ENCODE assay signal across 12 cellular contexts in genomic region chr10:102492983-102493382, GRCh38. TPM values are rescaled to one million over a fixed set of nuclear protein-coding genes. Genes with fewer than 3 reads are reported as not detected.
A peak's percentile ranks its signal among the peaks of the same experiment; 100 is the strongest.
DNase-seq lines count a peak whose midpoint lies in the region; ATAC-seq, FAIRE-seq and TF ChIP-seq lines count a peak whose summit lies in the region.
"Had no signal": no experiment of that assay in that cellular context is flagged by ENCODE, and none has a peak within 500 bp of the region (broad histone marks: within the 10 kb centered on the region; RNA-seq: fewer than 3 reads in every experiment).

No MANE protein-coding gene starts in this region.

- TF ChIP-seq CTCF in brain (conservative IDR thresholded peaks at IDR 0.05) = no peak

- H3K4me3 ChIP-seq in stomach smooth muscle (ENCODE audit: low read length in 2 of 2) = peak overlapping the region in 1 of 2 donors; percentile 46

- peak overlapping the region; percentile 73 for H3K27ac ChIP-seq in stomach smooth muscle (ENCODE audit: low read length)

- peaks cover 27% of the 10 kb centered on the region for H3K4me1 ChIP-seq in stomach smooth muscle (ENCODE audit: control insufficient read depth, insufficient read depth, low read length)

- H3K27ac Mint-ChIP-seq in brain = peak overlapping the region; percentile 63 to 78 (median 67)
- H3K27ac Mint-ChIP-seq: dendritic cell treated with granulocyte-macrophage colony-stimulating factor and Interleukin-4, amounts not matched to agents 40 ng/mL and 50 ng/mL, for 4 days had no signal

- no peaks in the 10 kb centered on the region for H3K9me3 Mint-ChIP-seq in brain
- H3K9me3 Mint-ChIP-seq: dendritic cell treated with granulocyte-macrophage colony-stimulating factor and Interleukin-4, amounts not matched to agents 40 ng/mL and 50 ng/mL, for 4 days had no signal

- DNase-seq in NCI-H2196 (lab: John Stamatoyannopoulos, UW; ENCODE audit: unreplicated experiment) (peak; percentile 18), NCI-H2196 treated with DMSO at 0.1 percent for 48 hours (lab: John Stamatoyannopoulos, UW; ENCODE audit: unreplicated experiment) (no peak), left colon (peak in 1 of 2 donors; percentile 68), AG20443 (ENCODE audit: low spot score) (no peak), T1000 (lab: John Stamatoyannopoulos, UW) (no peak), GM12891 (ENCODE audit: insufficient read length, low spot score) (no peak)
- DNase-seq: activated T-cell treated with anti-CD3 and anti-CD28 coated beads for 4 hours, NCI-H748 treated with DMSO at 0.1 percent for 48 hours had no signal

- intact Hi-C loops in left colon (cut with DNase I, micrococcal nuclease) = no loop called here

- no peaks in the 10 kb centered on the region for H3K27me3 Mint-ChIP-seq in brain
- H3K27me3 Mint-ChIP-seq: dendritic cell treated with granulocyte-macrophage colony-stimulating factor and Interleukin-4, amounts not matched to agents 40 ng/mL and 50 ng/mL, for 4 days had no signal

- peak; percentile 70 for ATAC-seq in left colon

- FAIRE-seq in GM12891 (lab: Jason Lieb, UNC) = no peak

- no peaks in the 10 kb centered on the region for H3K9me3 ChIP-seq in stomach smooth muscle (ENCODE audit: control insufficient read depth in 2 of 2, low read length in 2 of 2)

- H3K4me3 Mint-ChIP-seq in brain = peak overlapping the region in 2 of 5 experiments; percentile 33 to 69
- H3K4me3 Mint-ChIP-seq: dendritic cell treated with granulocyte-macrophage colony-stimulating factor and Interleukin-4, amounts not matched to agents 40 ng/mL and 50 ng/mL, for 4 days had no signal

- H3K4me1 Mint-ChIP-seq in brain = peaks cover 17% of the 10 kb centered on the region

- no peaks in the 10 kb centered on the region for H3K27me3 ChIP-seq in stomach smooth muscle (ENCODE audit: control insufficient read depth in 1 of 2, insufficient read depth in 2 of 2, low read length in 2 of 2)

- peak overlapping the region in 1 of 2 donors; percentile 2 for H3K9ac ChIP-seq in stomach smooth muscle (ENCODE audit: low read length in 2 of 2)

- TF ChIP-seq POLR2A in GM12891 (IDR thresholded peaks at IDR 0.05; ENCODE audit: low read depth, low read length) = no peak

- peaks cover 29% of the 10 kb centered on the region for H3K36me3 Mint-ChIP-seq in brain

- peaks cover 16 to 19% of the 10 kb centered on the region in 2 donors for H3K36me3 ChIP-seq in stomach smooth muscle (ENCODE audit: control insufficient read depth in 2 of 2, insufficient read depth in 2 of 2, low read length in 2 of 2)

TF ChIP-seq in GM12891, 5 proteins besides CTCF, POLR2A, EP300 and RAD21:
- TF ChIP-seq TAF1 (IDR thresholded peaks at IDR 0.05; ENCODE audit: low read depth, low read length) = no peak
- no peak for TF ChIP-seq POU2F2 (IDR thresholded peaks at IDR 0.05; ENCODE audit: low read depth, low read length)
- no peak for TF ChIP-seq POLR2AphosphoS5 (IDR thresholded peaks at IDR 0.05; ENCODE audit: low read depth, low read length)
- TF ChIP-seq PAX5 (IDR thresholded peaks at IDR 0.05; ENCODE audit: insufficient read depth, low read length, severe bottlenecking) = no peak
- no peak for TF ChIP-seq SPI1 (IDR thresholded peaks at IDR 0.05; ENCODE audit: low read depth, low read length)

RNA-seq across cellular contexts. Expression of gene ACTR1A, which starts 9.5 kb away (rescaled TPM):
- polyA plus RNA-seq in brain (ENCODE audit: insufficient read depth, low read depth, low replicate concordance) = 195 TPM
- total RNA-seq in left colon = 10 to 100 TPM; 78.8 to 79.6 TPM
- 36.4 TPM for polyA plus RNA-seq in GM12891 (2012; ENCODE audit: low read depth, missing spikeins)

RNA-seq across cellular contexts. Expression of gene SUFU, which starts 10.8 kb away (rescaled TPM):
- 14.5 TPM for polyA plus RNA-seq in brain (ENCODE audit: insufficient read depth, low read depth, low replicate concordance)
- total RNA-seq in left colon = 1 to 10 TPM; 8.0 to 9.3 TPM
- 2.3 TPM for polyA plus RNA-seq in GM12891 (2012; ENCODE audit: low read depth, missing spikeins)

RNA-seq across cellular contexts. Expression of gene C10orf95, which starts 41.6 kb away (rescaled TPM):
- 0.53 TPM for polyA plus RNA-seq in brain (ENCODE audit: insufficient read depth, low read depth, low replicate concordance)
- 1 to 10 TPM; 2.1 to 2.2 TPM for total RNA-seq in left colon
- 0.59 TPM for polyA plus RNA-seq in GM12891 (2012; ENCODE audit: low read depth, missing spikeins)
- polyA plus RNA-seq: AG04450 had no signal
